ENCODE assay signal across 10 cellular contexts in the genomic region with DNA sequence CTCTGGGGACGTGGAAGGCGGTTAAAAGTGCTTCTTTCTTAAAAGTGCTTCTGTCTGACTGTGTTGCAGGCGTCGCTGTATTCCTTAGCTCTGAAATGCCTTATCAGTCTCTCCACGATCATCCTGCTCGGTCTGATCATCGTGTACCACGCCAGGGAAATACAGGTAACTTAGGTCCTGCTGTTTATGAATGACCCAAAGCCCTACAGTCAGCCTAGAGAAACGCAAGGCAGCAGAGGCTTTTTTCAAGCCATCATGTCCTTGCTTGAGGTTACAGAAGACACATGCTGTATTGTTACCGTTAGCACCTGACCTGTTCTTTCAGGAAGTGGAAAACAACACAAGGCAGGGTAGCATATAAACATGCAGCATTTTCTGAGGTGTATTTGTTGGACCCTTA. TPM values are rescaled to one million over a fixed set of nuclear protein-coding genes. Genes with fewer than 3 reads are reported as not detected.
DNase-seq lines count a peak whose midpoint lies in the region; ATAC-seq, FAIRE-seq and TF ChIP-seq lines count a peak whose summit lies in the region.
"Had no signal": no experiment of that assay in that cellular context is flagged by ENCODE, and none has a peak within 500 bp of the region (broad histone marks: within the 10 kb centered on the region; RNA-seq: fewer than 3 reads in every experiment).

No MANE protein-coding gene starts in this region.

- DNase-seq in COLO668 (lab: John Stamatoyannopoulos, UW; ENCODE audit: unreplicated experiment) (peak; percentile 3), GM23338 (ENCODE audit: low spot score) (peak; percentile 49), astrocyte (ENCODE audit: low read depth) (no peak), SJCRH30 (no peak)
- DNase-seq in activated T-cell treated with anti-CD3 and anti-CD28 coated beads, Interleukin-2, amount 50 U/mL, for 4 hours = no peak
- DNase-seq: immature natural killer cell had no signal

- H3K4me3 ChIP-seq in GM23338 (peak overlapping the region; percentile 77), astrocyte (ENCODE audit: insufficient read depth, low read depth, low read length) (no peak overlapping the region), mesodermal cell (ENCODE audit: extremely low read depth, insufficient read depth, low read length, poor library complexity, severe bottlenecking) (peak overlapping the region; percentile 73), SJCRH30 (no peak overlapping the region)

- H3K27ac Mint-ChIP-seq in GM23338 = no peak overlapping the region
- H3K27ac Mint-ChIP-seq in astrocyte (ENCODE audit: unreplicated experiment) = no peak overlapping the region
- H3K27ac Mint-ChIP-seq: immature natural killer cell had no signal

- H3K9me3 Mint-ChIP-seq in GM23338 (no peaks in the 10 kb centered on the region; the same call in 2 of the 3 replicates), astrocyte (ENCODE audit: unreplicated experiment) (no peaks in the 10 kb centered on the region)
- no peaks in the 10 kb centered on the region for H3K9me3 Mint-ChIP-seq in activated T-cell treated with anti-CD3 and anti-CD28 coated beads, Interleukin-2, amount 50 U/mL, for 4 hours

- no peak overlapping the region for H3K27ac ChIP-seq in GM23338 (ENCODE audit: low read depth)
- no peak overlapping the region for H3K27ac ChIP-seq in astrocyte (ENCODE audit: low read depth, low read length)
- no peak overlapping the region for H3K27ac ChIP-seq in mesodermal cell (ENCODE audit: low read depth, low read length, severe bottlenecking)
- H3K27ac ChIP-seq in SJCRH30 = no peak overlapping the region

- peaks cover 14% of the 10 kb centered on the region for H3K4me1 Mint-ChIP-seq in GM23338
- H3K4me1 Mint-ChIP-seq in astrocyte (ENCODE audit: low read depth, unreplicated experiment) = peaks cover 2% of the 10 kb centered on the region
- H3K4me1 Mint-ChIP-seq in activated T-cell treated with anti-CD3 and anti-CD28 coated beads, Interleukin-2, amount 50 U/mL, for 4 hours (ENCODE audit: low read depth) = no peaks in the 10 kb centered on the region
- H3K4me1 Mint-ChIP-seq: immature natural killer cell had no signal

- no peak overlapping the region for H2AFZ ChIP-seq in GM23338
- H2AFZ ChIP-seq in astrocyte (ENCODE audit: low read depth, low read length) = no peak overlapping the region

- H3F3A ChIP-seq in GM23338 (replicated peaks; ENCODE audit: low read depth) = no peaks in the 10 kb centered on the region

- peaks cover 15% of the 10 kb centered on the region for H3K4me1 ChIP-seq in GM23338 (ENCODE audit: insufficient read depth)
- peaks cover 6% of the 10 kb centered on the region for H3K4me1 ChIP-seq in astrocyte (ENCODE audit: insufficient read depth, low read length)
- no peaks in the 10 kb centered on the region for H3K4me1 ChIP-seq in mesodermal cell (ENCODE audit: control insufficient read depth, insufficient read depth, low read length, poor library complexity, severe bottlenecking)
- no peaks in the 10 kb centered on the region for H3K4me1 ChIP-seq in SJCRH30

- H3K27me3 Mint-ChIP-seq in GM23338 (ENCODE audit: insufficient read depth, low read depth, poor library complexity) (peaks cover 13% of the 10 kb centered on the region), astrocyte (ENCODE audit: low read depth, unreplicated experiment) (peaks cover 35% of the 10 kb centered on the region)
- H3K27me3 Mint-ChIP-seq in activated T-cell treated with anti-CD3 and anti-CD28 coated beads, Interleukin-2, amount 50 U/mL, for 4 hours (ENCODE audit: low read depth) = peaks cover 40% of the 10 kb centered on the region

- H3K36me3 ChIP-seq in GM23338 (ENCODE audit: insufficient read depth) (no peaks in the 10 kb centered on the region), astrocyte (ENCODE audit: insufficient read depth, low read length) (no peaks in the 10 kb centered on the region), mesodermal cell (ENCODE audit: control insufficient read depth, insufficient read depth, low read length) (no peaks in the 10 kb centered on the region), SJCRH30 (no peaks in the 10 kb centered on the region)

- peaks cover 3% of the 10 kb centered on the region for H4K20me1 ChIP-seq in GM23338 (replicated peaks; ENCODE audit: insufficient read depth)
- no peaks in the 10 kb centered on the region for H4K20me1 ChIP-seq in astrocyte (ENCODE audit: insufficient read depth, low read length)

- peaks cover 59% of the 10 kb centered on the region for H3K79me2 ChIP-seq in GM23338 (replicated peaks; ENCODE audit: insufficient read depth)
- no peaks in the 10 kb centered on the region for H3K79me2 ChIP-seq in astrocyte (ENCODE audit: insufficient read depth, low read length)

- WGBS in mesodermal cell (ENCODE audit: insufficient coverage in 2 of 2), 2 experiments = 4 to 11% methylated on average over 8 to 10 of the region's 10 CpGs

- H3K9me3 ChIP-seq in astrocyte (ENCODE audit: insufficient read depth, low read depth, low read length) (no peaks in the 10 kb centered on the region), mesodermal cell (ENCODE audit: control insufficient read depth, low read length) (no peaks in the 10 kb centered on the region), SJCRH30 (replicated peaks) (no peaks in the 10 kb centered on the region)

- no peak for TF ChIP-seq CTCF in GM23338 (conservative IDR thresholded peaks at IDR 0.05; ENCODE audit: low read depth in 2 of 2)
- no peak for TF ChIP-seq CTCF in astrocyte (IDR thresholded peaks at IDR 0.05; ENCODE audit: insufficient read depth, low read depth, low read length)

- no peak overlapping the region for H3K9ac ChIP-seq in astrocyte (ENCODE audit: low read length)

- ATAC-seq in GM23338 = no peak
- no peak for ATAC-seq in HG03442 (IDR thresholded peaks at IDR 0.05; ENCODE audit: unreplicated experiment)
- ATAC-seq in HG03196 (IDR thresholded peaks at IDR 0.05; ENCODE audit: unreplicated experiment) = no peak
- no peak for ATAC-seq in activated T-cell treated with anti-CD3 and anti-CD28 coated beads, Interleukin-2, amount 50 U/mL, for 4 hours
- ATAC-seq: Right ventricle myocardium inferior had no signal

- H3K4me2 ChIP-seq in GM23338 (peak overlapping the region; percentile 92), astrocyte (ENCODE audit: low read length) (peak overlapping the region; percentile 85)

- no peaks in the 10 kb centered on the region for H3K9me2 ChIP-seq in GM23338 (ENCODE audit: insufficient read depth)

- H3K27me3 ChIP-seq in GM23338 (ENCODE audit: insufficient read depth) (peaks cover 14% of the 10 kb centered on the region), astrocyte (ENCODE audit: insufficient read depth, low read length) (peaks cover 37% of the 10 kb centered on the region), SJCRH30 (no peaks in the 10 kb centered on the region; the same call in 1 of the 2 replicates)

- FAIRE-seq in astrocyte (lab: Jason Lieb, UNC) = no peak

- H3K4me3 Mint-ChIP-seq in GM23338 (peak overlapping the region; percentile 98), astrocyte (ENCODE audit: unreplicated experiment) (peak overlapping the region; percentile 81)
- H3K4me3 Mint-ChIP-seq in activated T-cell treated with anti-CD3 and anti-CD28 coated beads, Interleukin-2, amount 50 U/mL, for 4 hours = no peak overlapping the region

- H3K36me3 Mint-ChIP-seq in GM23338 (ENCODE audit: low read depth) (peaks cover 11% of the 10 kb centered on the region), astrocyte (ENCODE audit: low read depth, unreplicated experiment) (no peaks in the 10 kb centered on the region)
- H3K36me3 Mint-ChIP-seq in activated T-cell treated with anti-CD3 and anti-CD28 coated beads, Interleukin-2, amount 50 U/mL, for 4 hours (ENCODE audit: insufficient read depth) = no peaks in the 10 kb centered on the region
- H3K36me3 Mint-ChIP-seq: immature natural killer cell had no signal

TF ChIP-seq in GM23338, 12 proteins besides CTCF, POLR2A, EP300 and RAD21 (continues in another document):
- TF ChIP-seq, protein P1, sequence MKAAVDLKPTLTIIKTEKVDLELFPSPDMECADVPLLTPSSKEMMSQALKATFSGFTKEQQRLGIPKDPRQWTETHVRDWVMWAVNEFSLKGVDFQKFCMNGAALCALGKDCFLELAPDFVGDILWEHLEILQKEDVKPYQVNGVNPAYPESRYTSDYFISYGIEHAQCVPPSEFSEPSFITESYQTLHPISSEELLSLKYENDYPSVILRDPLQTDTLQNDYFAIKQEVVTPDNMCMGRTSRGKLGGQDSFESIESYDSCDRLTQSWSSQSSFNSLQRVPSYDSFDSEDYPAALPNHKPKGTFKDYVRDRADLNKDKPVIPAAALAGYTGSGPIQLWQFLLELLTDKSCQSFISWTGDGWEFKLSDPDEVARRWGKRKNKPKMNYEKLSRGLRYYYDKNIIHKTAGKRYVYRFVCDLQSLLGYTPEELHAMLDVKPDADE (IDR thresholded peaks at IDR 0.05) = no peak
- TF ChIP-seq ZNF114 (CRISPR knock-in tag; IDR thresholded peaks at IDR 0.05) = no peak
- no peak for TF ChIP-seq NANOG (IDR thresholded peaks at IDR 0.05; ENCODE audit: borderline replicate concordance)
- no peak for TF ChIP-seq JUNB (IDR thresholded peaks at IDR 0.05; ENCODE audit: unreplicated experiment)
- TF ChIP-seq POLR2AphosphoS5 (IDR thresholded peaks at IDR 0.05; ENCODE audit: low read depth) = no peak
- TF ChIP-seq STAT1 (IDR thresholded peaks at IDR 0.05; ENCODE audit: unreplicated experiment) = no peak
- TF ChIP-seq EZH2 (IDR thresholded peaks at IDR 0.05; ENCODE audit: low read depth, unreplicated experiment) = no peak

RNA-seq across cellular contexts. Expression of a gene that starts 2.0 kb away (rescaled TPM):
- 14.7 and 24.7 TPM in 2 replicates for total RNA-seq in GM23338 (2014; rRNA removed; shearing (Covaris generic))
- polyA plus RNA-seq in GM23338 (2016; fragmentation: Nextera tagmentation; extraction: Ambion mirVana) = 12.9 and 15.9 TPM in 2 replicates
- 0.29 and 0.32 TPM in 2 replicates for total RNA-seq in astrocyte
- polyA plus RNA-seq in mesodermal cell (2013, experiment 1 of 2) = 24.5 TPM
- polyA plus RNA-seq in mesodermal cell (2013, experiment 2 of 2) = 27.4 TPM
- not detected in 2 replicates for total RNA-seq in SJCRH30 (2014; rRNA removed; shearing (Covaris generic))
- under 1 TPM in 1 of 3 donors, not detected in 2; 0.11 TPM for total RNA-seq in activated T-cell treated with anti-CD3 and anti-CD28 coated beads, Interleukin-2, amount 50 U/mL, for 4 hours
- polyA plus RNA-seq: immature natural killer cell had no signal

Comparison
In these comparisons a context has a peak if more than half of its experiments do, and no peak if none do; other contexts are left out.
1. DNase-seq: peak in COLO668 (single experiment) and GM23338 (single experiment); none in astrocyte (single experiment), SJCRH30 (0 of 2) and activated T-cell treated with anti-CD3 and anti-CD28 coated beads, Interleukin-2, amount 50 U/mL, for 4 hours (single experiment).
2. H3K4me3 ChIP-seq: peak in GM23338 (single experiment) and mesodermal cell (single experiment); none in astrocyte (single experiment) and SJCRH30 (single experiment).
3. RNA of a gene that starts 2.0 kb away (total RNA-seq): 14.7 to 24.7 TPM in GM23338; 0.29 to 0.32 TPM in astrocyte, not detected in SJCRH30 and 0.11 TPM in activated T-cell treated with anti-CD3 and anti-CD28 coated beads, Interleukin-2, amount 50 U/mL, for 4 hours; every median in the first group is over 10 times any median in the second.